ENCODE assay signal across 1 cellular context in genomic region chr17:45161288-45162021, GRCh38.
A peak's percentile ranks its signal among the peaks of the same experiment; 100 is the strongest.
TF ChIP-seq lines count a peak whose summit lies in the region.

A gene with protein sequence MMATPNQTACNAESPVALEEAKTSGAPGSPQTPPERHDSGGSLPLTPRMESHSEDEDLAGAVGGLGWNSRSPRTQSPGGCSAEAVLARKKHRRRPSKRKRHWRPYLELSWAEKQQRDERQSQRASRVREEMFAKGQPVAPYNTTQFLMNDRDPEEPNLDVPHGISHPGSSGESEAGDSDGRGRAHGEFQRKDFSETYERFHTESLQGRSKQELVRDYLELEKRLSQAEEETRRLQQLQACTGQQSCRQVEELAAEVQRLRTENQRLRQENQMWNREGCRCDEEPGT (plus strand): TSS chr17:45161875. CDS start chr17:45162794, 919 bp downstream.

TF ChIP-seq in H1, 55 proteins besides CTCF, POLR2A, EP300 and RAD21:
- TF ChIP-seq JUND (IDR thresholded peaks at IDR 0.05; ENCODE audit: low read length) (0 out of 2 replicates have a peak, but pooled peaks have one; percentile 22), TAF7 (optimal IDR thresholded peaks at IDR 0.05; ENCODE audit: borderline replicate concordance, low read depth, low read length) (peak; percentile 96), NRF1 (IDR thresholded peaks at IDR 0.05; ENCODE audit: low read depth, low read length) (peak; percentile 67), ASH2L (IDR thresholded peaks at IDR 0.05; ENCODE audit: low read length) (peak; percentile 81), SRF (IDR thresholded peaks at IDR 0.05; ENCODE audit: low read depth, low read length) (no peak), CBX5 (IDR thresholded peaks at IDR 0.05; ENCODE audit: low read depth, low read length) (no peak), KDM5A (IDR thresholded peaks at IDR 0.05; ENCODE audit: low read length) (no peak), ATF2 (IDR thresholded peaks at IDR 0.05; ENCODE audit: low read length) (peak; percentile 76), HDAC6 (IDR thresholded peaks at IDR 0.05; ENCODE audit: low read depth, low read length) (no peak), TAF1 (IDR thresholded peaks at IDR 0.05; ENCODE audit: low read depth, low read length) (peak; percentile 98), RBBP5 (IDR thresholded peaks at IDR 0.05; ENCODE audit: borderline replicate concordance, low read depth, low read length) (no peak; the same call in 1 of the 2 replicates), CTBP2 (IDR thresholded peaks at IDR 0.05; ENCODE audit: borderline replicate concordance, insufficient read depth, insufficient read length, low read length) (peak; percentile 64), SIX5 (IDR thresholded peaks at IDR 0.05; ENCODE audit: low read depth, low read length) (peak; percentile 84), E2F6 (IDR thresholded peaks at IDR 0.05) (no peak; the same call in 1 of the 2 replicates), SIN3A (conservative IDR thresholded peaks at IDR 0.05 in 1 of 2, IDR thresholded peaks at IDR 0.05 in 1 of 2; ENCODE audit: low read depth in 1 of 2, low read length in 2 of 2) (peak; percentile 7 to 29; a peak in 1 of 4 replicates), BRCA1 (IDR thresholded peaks at IDR 0.05; ENCODE audit: low read depth, low read length) (peak; percentile 36; the same call in 1 of the 2 replicates), YY1 (IDR thresholded peaks at IDR 0.05; ENCODE audit: low read depth, low read length) (peak; percentile 99), CREB1 (IDR thresholded peaks at IDR 0.05) (peak; percentile 83), CEBPB (IDR thresholded peaks at IDR 0.05; ENCODE audit: low read depth, low read length) (no peak), SP4 (IDR thresholded peaks at IDR 0.05; ENCODE audit: low read length) (peak; percentile 79; the same call in 1 of the 2 replicates), KDM1A (IDR thresholded peaks at IDR 0.05; ENCODE audit: borderline replicate concordance, low read length) (no peak), NANOG (IDR thresholded peaks at IDR 0.05; ENCODE audit: insufficient read depth, low read depth, low read length, poor library complexity, severe bottlenecking) (peak; percentile 16), POLR2AphosphoS5 (IDR thresholded peaks at IDR 0.05; ENCODE audit: low read depth, low read length) (peak; percentile 95), CHD2 (IDR thresholded peaks at IDR 0.05; ENCODE audit: low read length) (peak; percentile 97), EGR1 (IDR thresholded peaks at IDR 0.05; ENCODE audit: borderline replicate concordance, low read depth, low read length) (peak; percentile 46; the same call in 1 of the 2 replicates), POU5F1 (IDR thresholded peaks at IDR 0.05; ENCODE audit: low read depth, low read length) (no peak), GTF2F1 (IDR thresholded peaks at IDR 0.05; ENCODE audit: borderline replicate concordance, low read depth, low read length) (no peak), EZH2 (IDR thresholded peaks at IDR 0.05; ENCODE audit: low read depth, low read length, severe bottlenecking) (no peak), TCF12 (IDR thresholded peaks at IDR 0.05; ENCODE audit: low read depth, low read length) (no peak), PHF8 (conservative IDR thresholded peaks at IDR 0.05; ENCODE audit: low read depth, low read length) (peak; percentile 99), ZNF274 (IDR thresholded peaks at IDR 0.05; ENCODE audit: borderline replicate concordance, extremely low read depth, low read length) (no peak), TBP (IDR thresholded peaks at IDR 0.05; ENCODE audit: low read depth, low read length) (peak; percentile 94), KDM4A (IDR thresholded peaks at IDR 0.05; ENCODE audit: low read depth, low read length, severe bottlenecking) (peak; percentile 14), SP1 (IDR thresholded peaks at IDR 0.05; ENCODE audit: low read depth, low read length) (peak; percentile 93), TEAD4 (IDR thresholded peaks at IDR 0.05; ENCODE audit: low read depth, low read length) (0 out of 2 replicates have a peak, but pooled peaks have one; percentile 28), MAX (IDR thresholded peaks at IDR 0.05) (peak; percentile 36), SP2 (IDR thresholded peaks at IDR 0.05; ENCODE audit: low read length) (peak; percentile 77), CBX8 (IDR thresholded peaks at IDR 0.05; ENCODE audit: borderline replicate concordance, low read depth, low read length) (no peak)
- TF ChIP-seq, protein P1, sequence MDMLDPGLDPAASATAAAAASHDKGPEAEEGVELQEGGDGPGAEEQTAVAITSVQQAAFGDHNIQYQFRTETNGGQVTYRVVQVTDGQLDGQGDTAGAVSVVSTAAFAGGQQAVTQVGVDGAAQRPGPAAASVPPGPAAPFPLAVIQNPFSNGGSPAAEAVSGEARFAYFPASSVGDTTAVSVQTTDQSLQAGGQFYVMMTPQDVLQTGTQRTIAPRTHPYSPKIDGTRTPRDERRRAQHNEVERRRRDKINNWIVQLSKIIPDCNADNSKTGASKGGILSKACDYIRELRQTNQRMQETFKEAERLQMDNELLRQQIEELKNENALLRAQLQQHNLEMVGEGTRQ (IDR thresholded peaks at IDR 0.05; ENCODE audit: low read length), result no peak
